Comparison of ENCODE assay signal across 17 cellular contexts in the genomic region with DNA sequence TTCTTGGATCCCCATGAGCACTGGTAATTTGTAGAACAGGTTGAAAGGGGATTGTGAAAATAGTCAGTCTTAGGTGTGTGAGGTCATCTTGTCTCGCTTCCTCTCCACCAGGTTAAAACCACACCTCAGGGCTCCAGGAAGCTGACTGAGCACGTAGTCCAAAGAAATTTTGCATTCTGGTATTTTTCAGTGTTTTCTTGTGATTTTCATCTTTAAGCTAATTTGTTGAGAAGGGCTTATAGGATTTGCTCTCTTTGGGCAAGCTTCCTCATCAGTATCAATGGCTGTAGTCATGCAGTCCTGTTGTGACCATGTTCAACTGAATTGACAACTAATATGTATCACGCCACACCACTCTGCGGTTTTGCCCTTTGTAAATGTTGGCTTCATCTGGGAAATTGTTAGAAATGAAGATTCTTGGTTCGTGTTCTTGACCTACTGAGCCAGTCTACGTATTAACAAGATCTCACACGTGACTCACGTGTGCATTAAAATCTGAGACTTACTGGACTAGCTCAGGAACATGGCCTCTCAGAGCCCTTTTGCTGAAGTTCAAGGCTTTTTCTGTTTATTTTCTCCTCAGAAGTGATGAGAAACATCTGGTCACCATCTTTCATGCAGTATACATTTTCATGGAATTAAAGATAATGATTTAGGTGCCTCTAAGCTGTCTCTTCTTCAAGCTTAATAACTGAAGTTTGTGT. TPM values are rescaled to one million over a fixed set of nuclear protein-coding genes. Genes with fewer than 3 reads are reported as not detected.
A peak's percentile ranks its signal among the peaks of the same experiment; 100 is the strongest.
DNase-seq lines count a peak whose midpoint lies in the region; ATAC-seq and TF ChIP-seq lines count a peak whose summit lies in the region.
"Had no signal": no experiment of that assay in that cellular context is flagged by ENCODE, and none has a peak within 500 bp of the region (broad histone marks: within the 10 kb centered on the region; RNA-seq: fewer than 3 reads in every experiment).

No MANE protein-coding gene starts in this region.

- peaks cover 10% of the 10 kb centered on the region for H3K27me3 Mint-ChIP-seq in activated T-cell treated with anti-CD3 and anti-CD28 coated beads, Interleukin-2, amount 50 U/mL, for 72 hours (ENCODE audit: low read depth)

- no peak overlapping the region for H3K27ac Mint-ChIP-seq in activated T-cell treated with anti-CD3 and anti-CD28 coated beads, Interleukin-2, amount 50 U/mL, for 72 hours
- H3K27ac Mint-ChIP-seq: GM23338 had no signal

- no peak overlapping the region for H3K4me3 ChIP-seq in foreskin fibroblast (ENCODE audit: low read depth in 1 of 2, low read length in 2 of 2)
- H3K4me3 ChIP-seq: GM23338, PC-9, testis had no signal

- no peaks in the 10 kb centered on the region for H3K36me3 Mint-ChIP-seq in activated T-cell treated with anti-CD3 and anti-CD28 coated beads, Interleukin-2, amount 50 U/mL, for 72 hours (ENCODE audit: insufficient read depth in 2 of 2)

- no peaks in the 10 kb centered on the region for H3K4me1 Mint-ChIP-seq in activated T-cell treated with anti-CD3 and anti-CD28 coated beads, Interleukin-2, amount 50 U/mL, for 72 hours (ENCODE audit: low read depth)

- peak; percentile 69 for ATAC-seq in GM18861 (IDR thresholded peaks at IDR 0.05; ENCODE audit: unreplicated experiment)
- peak; percentile 92 for ATAC-seq in GM21737 (IDR thresholded peaks at IDR 0.05; ENCODE audit: unreplicated experiment)
- peak; percentile 76 for ATAC-seq in HG03354 (IDR thresholded peaks at IDR 0.05; ENCODE audit: poor library complexity, severe bottlenecking, unreplicated experiment)
- ATAC-seq in activated T-cell treated with anti-CD3 and anti-CD28 coated beads, Interleukin-2, amount 50 U/mL, for 72 hours (replicated peaks in 1 of 2): no peak
- ATAC-seq: GM23338, right cardiac atrium had no signal

- no peak overlapping the region for H3K27ac ChIP-seq in substantia nigra (ENCODE audit: low read depth, low read length, poor library complexity, severe bottlenecking)
- H3K27ac ChIP-seq: PC-9, testis had no signal

- DNase-seq in foreskin fibroblast: peak; percentile 58 to 72
- no peak for DNase-seq in substantia nigra (lab: John Stamatoyannopoulos, UW)
- DNase-seq in activated CD4-positive, alpha-beta T cell treated with anti-CD3 and anti-CD28 coated beads, Interleukin-2, amount 50 U/mL, for 4 hours: no peak
- no peak for DNase-seq in SIG-M5 (lab: John Stamatoyannopoulos, UW)
- no peak for DNase-seq in activated T-cell treated with anti-CD3 and anti-CD28 coated beads, Interleukin-2, amount 50 U/mL, for 72 hours
- DNase-seq: C1 segment of cervical spinal cord, dermis blood vessel endothelial cell, GDM1, hippocampal formation, NCI-H187, PC-9, right cardiac atrium, testis had no signal

- TF ChIP-seq CTCF in foreskin fibroblast (IDR thresholded peaks at IDR 0.05; ENCODE audit: low read depth, low read length): no peak

- H3K9me3 Mint-ChIP-seq in activated T-cell treated with anti-CD3 and anti-CD28 coated beads, Interleukin-2, amount 50 U/mL, for 72 hours: no peaks in the 10 kb centered on the region
- H3K9me3 Mint-ChIP-seq: GM23338 had no signal

- no peak overlapping the region for H3K4me3 Mint-ChIP-seq in activated T-cell treated with anti-CD3 and anti-CD28 coated beads, Interleukin-2, amount 50 U/mL, for 72 hours
- H3K4me3 Mint-ChIP-seq: GM23338 had no signal

RNA-seq across cellular contexts. Expression of a gene that starts 32.7 kb away (rescaled TPM):
- 1 to 10 TPM; 3.5 to 4.7 TPM for total RNA-seq in activated T-cell treated with anti-CD3 and anti-CD28 coated beads, Interleukin-2, amount 50 U/mL, for 72 hours

Comparison
In these comparisons a context has a peak if more than half of its experiments do, and no peak if none do; other contexts are left out.
1. ATAC-seq: peak in GM18861 (single experiment), GM21737 (single experiment) and HG03354 (single experiment); none in activated T-cell treated with anti-CD3 and anti-CD28 coated beads, Interleukin-2, amount 50 U/mL, for 72 hours (0 of 2).
2. DNase-seq: peak in foreskin fibroblast (2 of 2); none in substantia nigra (0 of 49), activated CD4-positive, alpha-beta T cell treated with anti-CD3 and anti-CD28 coated beads, Interleukin-2, amount 50 U/mL, for 4 hours (0 of 2), SIG-M5 (single experiment) and activated T-cell treated with anti-CD3 and anti-CD28 coated beads, Interleukin-2, amount 50 U/mL, for 72 hours (0 of 2).